In genomic region chr5:113133573-113133972, GRCh38 we compare ENCODE assay signal across 31 cellular contexts.
"Had no signal": no experiment of that assay in that cellular context is flagged by ENCODE, and none has a peak within 500 bp of the region (broad histone marks: within the 10 kb centered on the region; RNA-seq: fewer than 3 reads in every experiment).

No MANE protein-coding gene starts in this region.

- H3K9me3 ChIP-seq: body of pancreas, breast epithelium had no signal

- H3K36me3 ChIP-seq: brain microvascular endothelial cell, breast epithelium had no signal

- ATAC-seq: activated CD4-positive, alpha-beta T cell treated with anti-CD3 and anti-CD28 coated beads for 36 hours; activated CD4-positive, CD25-positive, alpha-beta regulatory T cell treated with anti-CD3 and anti-CD28 coated beads, Interleukin-2, amount 50 U/mL, for 24 hours; activated CD8-positive, alpha-beta memory T cell treated with anti-CD3 and anti-CD28 coated beads, Interleukin-2, amount 10 ng/mL, durations not matched to agents 7 days and 5 days; activated CD8-positive, alpha-beta T cell treated with anti-CD3 and anti-CD28 coated beads, Interleukin-2, amount 10 ng/mL, durations not matched to agents 7 days and 5 days; activated naive CD8-positive, alpha-beta T cell treated with anti-CD3 and anti-CD28 coated beads, Interleukin-2, amount 50 U/mL, for 24 hours; body of pancreas; WTC11 had no signal

- H3K4me1 ChIP-seq: body of pancreas, breast epithelium had no signal

- H3K27ac ChIP-seq: body of pancreas, brain microvascular endothelial cell, breast epithelium, WERI-Rb-1 had no signal

- H3K27me3 ChIP-seq: body of pancreas, brain microvascular endothelial cell, breast epithelium had no signal

- H3K4me3 ChIP-seq: body of pancreas, breast epithelium had no signal

- FAIRE-seq: astrocyte had no signal

- DNase-seq: activated CD4-positive, alpha-beta memory T cell treated with anti-CD3 and anti-CD28 coated beads, Interleukin-2, amount 10 ng/mL, durations not matched to agents 7 days and 5 days; activated CD4-positive, alpha-beta T cell treated with anti-CD3 and anti-CD28 coated beads for 1 hour; activated CD4-positive, alpha-beta T cell treated with anti-CD3 and anti-CD28 coated beads for 36 hours; activated CD4-positive, alpha-beta T cell treated with anti-CD3 and anti-CD28 coated beads for 48 hours; activated CD4-positive, alpha-beta T cell treated with anti-CD3 and anti-CD28 coated beads, Interleukin-2, amount 10 ng/mL, durations not matched to agents 7 days and 5 days; activated CD4-positive, alpha-beta T cell treated with anti-CD3 and anti-CD28 coated beads, Interleukin-2, amount 50 U/mL, for 48 hours; activated CD4-positive, CD25-positive, alpha-beta regulatory T cell; activated CD8-positive, alpha-beta memory T cell treated with anti-CD3 and anti-CD28 coated beads for 24 hours; activated CD8-positive, alpha-beta memory T cell treated with anti-CD3 and anti-CD28 coated beads, Interleukin-2, amount 10 ng/mL, durations not matched to agents 7 days and 5 days; activated CD8-positive, alpha-beta memory T cell treated with anti-CD3 and anti-CD28 coated beads, Interleukin-2, amount 50 U/mL, for 48 hours; activated CD8-positive, alpha-beta T cell treated with anti-CD3 and anti-CD28 coated beads, Interleukin-2, amount 10 ng/mL, durations not matched to agents 7 days and 5 days; activated effector memory CD4-positive, alpha-beta T cell treated with Interleukin-2 at 50 U/mL for 16 hours; activated gamma-delta T cell; activated naive CD4-positive, alpha-beta T cell treated with anti-CD3 and anti-CD28 coated beads, Interleukin-2, amount 10 ng/mL, durations not matched to agents 7 days and 5 days; activated naive CD4-positive, alpha-beta T cell treated with Interleukin-2 at 50 U/mL for 16 hours; activated naive CD8-positive, alpha-beta T cell treated with anti-CD3 and anti-CD28 coated beads, Interleukin-2, amount 10 ng/mL, durations not matched to agents 7 days and 5 days; activated naive CD8-positive, alpha-beta T cell treated with anti-CD3 and anti-CD28 coated beads, Interleukin-2, amount 50 U/mL, for 24 hours; activated T-cell treated with anti-CD3 and anti-CD28 coated beads, Interleukin-2, amount 50 U/mL, for 24 hours; activated T-cell treated with anti-CD3 and anti-CD28 coated beads, Interleukin-2, amount 50 U/mL, for 48 hours; aorta; body of pancreas; brain microvascular endothelial cell; central memory CD4-positive, alpha-beta T cell; T-helper 1 cell; T-helper 2 cell; T-helper 9 cell; WERI-Rb-1 had no signal
